In genomic region chr5:16417392-16418074, GRCh38 we compare ENCODE assay signal across 3 cellular contexts.
TF ChIP-seq lines count a peak whose summit lies in the region.

No MANE protein-coding gene starts in this region.

TF ChIP-seq in SK-N-SH, 30 proteins besides CTCF, POLR2A, EP300 and RAD21:
- TF ChIP-seq RFX5 (IDR thresholded peaks at IDR 0.05; ENCODE audit: low read length): peak; percentile 67
- TF ChIP-seq JUND (IDR thresholded peaks at IDR 0.05): no peak

TF ChIP-seq in SK-N-SH treated with all-trans-retinoic acid at 6 μM for 48 hours, 23 proteins besides CTCF, POLR2A, EP300 and RAD21:
- TF ChIP-seq POU6F1 (CRISPR knock-in tag; IDR thresholded peaks at IDR 0.05; ENCODE audit: borderline replicate concordance, low read depth): no peak
- no peak for TF ChIP-seq TOX (CRISPR knock-in tag; IDR thresholded peaks at IDR 0.05; ENCODE audit: borderline replicate concordance)

TF ChIP-seq in K562, 482 proteins besides CTCF, POLR2A, EP300 and RAD21 (continues in another document):
- TF ChIP-seq NONO (IDR thresholded peaks at IDR 0.05; ENCODE audit: low read depth in 2 of 2, low read length in 1 of 2) (no peak), MEIS2 (IDR thresholded peaks at IDR 0.05; ENCODE audit: partially characterized antibody) (no peak), ZNF124 (CRISPR knock-in tag; IDR thresholded peaks at IDR 0.05) (no peak), CTBP1 (IDR thresholded peaks at IDR 0.05; ENCODE audit: borderline replicate concordance) (no peak), ATF4 (CRISPR knock-in tag; IDR thresholded peaks at IDR 0.05) (no peak), SIRT6 (IDR thresholded peaks at IDR 0.05; ENCODE audit: low read depth, low read length) (no peak), RFX7 (CRISPR knock-in tag; IDR thresholded peaks at IDR 0.05) (no peak), TEAD4 (IDR thresholded peaks at IDR 0.05; ENCODE audit: low read length) (no peak), TEAD4 (CRISPR knock-in tag; IDR thresholded peaks at IDR 0.05; ENCODE audit: borderline replicate concordance) (no peak), GTF2E2 (tag; IDR thresholded peaks at IDR 0.05) (no peak), ZNF274 (IDR thresholded peaks at IDR 0.05; ENCODE audit: borderline replicate concordance, low read depth, low read length) (no peak), ZNF695 (CRISPR knock-in tag; IDR thresholded peaks at IDR 0.05) (no peak), ZNF696 (CRISPR knock-in tag; conservative IDR thresholded peaks at IDR 0.05) (no peak), SRSF9 (IDR thresholded peaks at IDR 0.05; ENCODE audit: borderline replicate concordance, low read depth, low read length) (no peak), BRCA1 (IDR thresholded peaks at IDR 0.05) (no peak), BRCA1 (CRISPR knock-in tag; IDR thresholded peaks at IDR 0.05) (no peak), ZNF3 (CRISPR knock-in tag; IDR thresholded peaks at IDR 0.05) (no peak), KAT7 (CRISPR knock-in tag; IDR thresholded peaks at IDR 0.05; ENCODE audit: borderline replicate concordance) (no peak), ATF1 (CRISPR knock-in tag; IDR thresholded peaks at IDR 0.05) (no peak), ATF1 (tag; IDR thresholded peaks at IDR 0.05) (no peak), LARP7 (IDR thresholded peaks at IDR 0.05) (no peak), TAL1 (IDR thresholded peaks at IDR 0.05) (no peak), SIX5 (IDR thresholded peaks at IDR 0.05; ENCODE audit: borderline replicate concordance in 1 of 2, insufficient read depth in 1 of 2, low read depth in 1 of 2, low read length in 2 of 2) (no peak), TAF1 (IDR thresholded peaks at IDR 0.05; ENCODE audit: control insufficient read depth, extremely low read depth, insufficient read depth, low read length, severe bottlenecking) (no peak), ID3 (CRISPR knock-in tag; IDR thresholded peaks at IDR 0.05) (no peak), ID3 (tag; IDR thresholded peaks at IDR 0.05) (peak; percentile 63; the same call in 1 of the 2 replicates), CHCHD3 (CRISPR knock-in tag; IDR thresholded peaks at IDR 0.05) (no peak), PTTG1 (tag; IDR thresholded peaks at IDR 0.05; ENCODE audit: low read depth) (peak; percentile 65), BDP1 (IDR thresholded peaks at IDR 0.05; ENCODE audit: insufficient read depth, insufficient read length) (no peak), SRF (CRISPR knock-in tag; IDR thresholded peaks at IDR 0.05) (no peak), NFE2 (IDR thresholded peaks at IDR 0.05; ENCODE audit: low read depth) (no peak), HNRNPUL1 (IDR thresholded peaks at IDR 0.05; ENCODE audit: low read length) (no peak), KDM2B (CRISPR knock-in tag; IDR thresholded peaks at IDR 0.05) (no peak), BHLHE40 (IDR thresholded peaks at IDR 0.05; ENCODE audit: low read length) (no peak), CBX8 (IDR thresholded peaks at IDR 0.05; ENCODE audit: borderline replicate concordance, extremely low read depth, low read depth, low read length, poor library complexity, severe bottlenecking) (no peak), TBL1XR1 (IDR thresholded peaks at IDR 0.05; ENCODE audit: low read length in 2 of 2) (no peak), TCF15 (CRISPR knock-in tag; IDR thresholded peaks at IDR 0.05) (no peak), KLF13 (tag; IDR thresholded peaks at IDR 0.05; ENCODE audit: borderline replicate concordance, low read depth) (no peak), ARID2 (IDR thresholded peaks at IDR 0.05) (no peak), PML (IDR thresholded peaks at IDR 0.05; ENCODE audit: low read length) (no peak), ZKSCAN1 (IDR thresholded peaks at IDR 0.05; ENCODE audit: low read depth, low read length) (no peak), ATF7 (IDR thresholded peaks at IDR 0.05) (no peak), FOXK1 (CRISPR knock-in tag; IDR thresholded peaks at IDR 0.05; ENCODE audit: borderline replicate concordance) (no peak), THAP12 (CRISPR knock-in tag; IDR thresholded peaks at IDR 0.05) (no peak), ELF2 (CRISPR knock-in tag; IDR thresholded peaks at IDR 0.05) (no peak), RFX5 (IDR thresholded peaks at IDR 0.05; ENCODE audit: low read depth, low read length) (peak; percentile 69), EGR1 (conservative IDR thresholded peaks at IDR 0.05) (no peak), ARHGAP35 (IDR thresholded peaks at IDR 0.05; ENCODE audit: partially characterized antibody) (no peak), BCL6 (CRISPR knock-in tag; IDR thresholded peaks at IDR 0.05) (no peak), SIN3A (IDR thresholded peaks at IDR 0.05; ENCODE audit: borderline replicate concordance in 2 of 2, control insufficient read depth in 1 of 2, low read depth in 2 of 2, low read length in 2 of 2) (no peak), ASH1L (IDR thresholded peaks at IDR 0.05; ENCODE audit: borderline replicate concordance, low read depth, partially characterized antibody) (no peak), MTA3 (IDR thresholded peaks at IDR 0.05; ENCODE audit: borderline replicate concordance) (no peak), MIER1 (IDR thresholded peaks at IDR 0.05; ENCODE audit: low read depth) (no peak), KDM5B (IDR thresholded peaks at IDR 0.05; ENCODE audit: insufficient replicate concordance, low read depth, low read length) (no peak)
- TF ChIP-seq, protein P1, sequence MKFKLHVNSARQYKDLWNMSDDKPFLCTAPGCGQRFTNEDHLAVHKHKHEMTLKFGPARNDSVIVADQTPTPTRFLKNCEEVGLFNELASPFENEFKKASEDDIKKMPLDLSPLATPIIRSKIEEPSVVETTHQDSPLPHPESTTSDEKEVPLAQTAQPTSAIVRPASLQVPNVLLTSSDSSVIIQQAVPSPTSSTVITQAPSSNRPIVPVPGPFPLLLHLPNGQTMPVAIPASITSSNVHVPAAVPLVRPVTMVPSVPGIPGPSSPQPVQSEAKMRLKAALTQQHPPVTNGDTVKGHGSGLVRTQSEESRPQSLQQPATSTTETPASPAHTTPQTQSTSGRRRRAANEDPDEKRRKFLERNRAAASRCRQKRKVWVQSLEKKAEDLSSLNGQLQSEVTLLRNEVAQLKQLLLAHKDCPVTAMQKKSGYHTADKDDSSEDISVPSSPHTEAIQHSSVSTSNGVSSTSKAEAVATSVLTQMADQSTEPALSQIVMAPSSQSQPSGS (CRISPR knock-in tag; IDR thresholded peaks at IDR 0.05): no peak
- TF ChIP-seq, protein P2, sequence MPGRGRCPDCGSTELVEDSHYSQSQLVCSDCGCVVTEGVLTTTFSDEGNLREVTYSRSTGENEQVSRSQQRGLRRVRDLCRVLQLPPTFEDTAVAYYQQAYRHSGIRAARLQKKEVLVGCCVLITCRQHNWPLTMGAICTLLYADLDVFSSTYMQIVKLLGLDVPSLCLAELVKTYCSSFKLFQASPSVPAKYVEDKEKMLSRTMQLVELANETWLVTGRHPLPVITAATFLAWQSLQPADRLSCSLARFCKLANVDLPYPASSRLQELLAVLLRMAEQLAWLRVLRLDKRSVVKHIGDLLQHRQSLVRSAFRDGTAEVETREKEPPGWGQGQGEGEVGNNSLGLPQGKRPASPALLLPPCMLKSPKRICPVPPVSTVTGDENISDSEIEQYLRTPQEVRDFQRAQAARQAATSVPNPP (IDR thresholded peaks at IDR 0.05; ENCODE audit: borderline replicate concordance, insufficient read depth, insufficient read length): no peak
- TF ChIP-seq, protein P3, sequence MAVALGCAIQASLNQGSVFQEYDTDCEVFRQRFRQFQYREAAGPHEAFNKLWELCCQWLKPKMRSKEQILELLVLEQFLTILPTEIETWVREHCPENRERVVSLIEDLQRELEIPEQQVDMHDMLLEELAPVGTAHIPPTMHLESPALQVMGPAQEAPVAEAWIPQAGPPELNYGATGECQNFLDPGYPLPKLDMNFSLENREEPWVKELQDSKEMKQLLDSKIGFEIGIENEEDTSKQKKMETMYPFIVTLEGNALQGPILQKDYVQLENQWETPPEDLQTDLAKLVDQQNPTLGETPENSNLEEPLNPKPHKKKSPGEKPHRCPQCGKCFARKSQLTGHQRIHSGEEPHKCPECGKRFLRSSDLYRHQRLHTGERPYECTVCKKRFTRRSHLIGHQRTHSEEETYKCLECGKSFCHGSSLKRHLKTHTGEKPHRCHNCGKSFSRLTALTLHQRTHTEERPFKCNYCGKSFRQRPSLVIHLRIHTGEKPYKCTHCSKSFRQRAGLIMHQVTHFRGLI (CRISPR knock-in tag; IDR thresholded peaks at IDR 0.05): no peak
- TF ChIP-seq, protein P4, sequence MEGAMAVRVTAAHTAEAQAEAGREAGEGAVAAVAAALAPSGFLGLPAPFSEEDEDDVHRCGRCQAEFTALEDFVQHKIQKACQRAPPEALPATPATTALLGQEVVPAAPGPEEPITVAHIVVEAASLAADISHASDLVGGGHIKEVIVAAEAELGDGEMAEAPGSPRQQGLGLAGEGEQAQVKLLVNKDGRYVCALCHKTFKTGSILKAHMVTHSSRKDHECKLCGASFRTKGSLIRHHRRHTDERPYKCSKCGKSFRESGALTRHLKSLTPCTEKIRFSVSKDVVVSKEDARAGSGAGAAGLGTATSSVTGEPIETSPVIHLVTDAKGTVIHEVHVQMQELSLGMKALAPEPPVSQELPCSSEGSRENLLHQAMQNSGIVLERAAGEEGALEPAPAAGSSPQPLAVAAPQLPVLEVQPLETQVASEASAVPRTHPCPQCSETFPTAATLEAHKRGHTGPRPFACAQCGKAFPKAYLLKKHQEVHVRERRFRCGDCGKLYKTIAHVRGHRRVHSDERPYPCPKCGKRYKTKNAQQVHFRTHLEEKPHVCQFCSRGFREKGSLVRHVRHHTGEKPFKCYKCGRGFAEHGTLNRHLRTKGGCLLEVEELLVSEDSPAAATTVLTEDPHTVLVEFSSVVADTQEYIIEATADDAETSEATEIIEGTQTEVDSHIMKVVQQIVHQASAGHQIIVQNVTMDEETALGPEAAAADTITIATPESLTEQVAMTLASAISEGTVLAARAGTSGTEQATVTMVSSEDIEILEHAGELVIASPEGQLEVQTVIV (CRISPR knock-in tag; IDR thresholded peaks at IDR 0.05; ENCODE audit: borderline replicate concordance): no peak
- TF ChIP-seq, protein P5, sequence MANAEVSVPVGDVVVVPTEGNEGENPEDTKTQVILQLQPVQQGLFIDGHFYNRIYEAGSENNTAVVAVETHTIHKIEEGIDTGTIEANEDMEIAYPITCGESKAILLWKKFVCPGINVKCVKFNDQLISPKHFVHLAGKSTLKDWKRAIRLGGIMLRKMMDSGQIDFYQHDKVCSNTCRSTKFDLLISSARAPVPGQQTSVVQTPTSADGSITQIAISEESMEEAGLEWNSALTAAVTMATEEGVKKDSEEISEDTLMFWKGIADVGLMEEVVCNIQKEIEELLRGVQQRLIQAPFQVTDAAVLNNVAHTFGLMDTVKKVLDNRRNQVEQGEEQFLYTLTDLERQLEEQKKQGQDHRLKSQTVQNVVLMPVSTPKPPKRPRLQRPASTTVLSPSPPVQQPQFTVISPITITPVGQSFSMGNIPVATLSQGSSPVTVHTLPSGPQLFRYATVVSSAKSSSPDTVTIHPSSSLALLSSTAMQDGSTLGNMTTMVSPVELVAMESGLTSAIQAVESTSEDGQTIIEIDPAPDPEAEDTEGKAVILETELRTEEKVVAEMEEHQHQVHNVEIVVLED (CRISPR knock-in tag; IDR thresholded peaks at IDR 0.05): no peak
